7 cellular contexts compared by ENCODE assay signal in genomic region chr10:104327745-104328635, GRCh38. TPM values are rescaled to one million over a fixed set of nuclear protein-coding genes. Genes with fewer than 3 reads are reported as not detected.
A peak's percentile ranks its signal among the peaks of the same experiment; 100 is the strongest.
DNase-seq lines count a peak whose midpoint lies in the region; ATAC-seq and TF ChIP-seq lines count a peak whose summit lies in the region.

No MANE protein-coding gene starts in this region.

- no peaks in the 10 kb centered on the region for H3K27me3 ChIP-seq in HCT116 (ENCODE audit: insufficient read depth, low read length)
- no peaks in the 10 kb centered on the region for H3K27me3 ChIP-seq in naive thymus-derived CD4-positive, alpha-beta T cell (ENCODE audit: control insufficient read depth in 2 of 2, insufficient read depth in 2 of 2, low read length in 2 of 2)

- RAD21 ChIA-PET in HCT116 (lab: Charles Lee; ENCODE audit: low non-redundant PET in 1 of 2, low total read pairs in 2 of 2, uncharacterized antibody in 2 of 2, unreplicated experiment in 2 of 2): no interaction called here

- intact Hi-C loops in HCT116 (cut with micrococcal nuclease): no loop called here
- intact Hi-C loops in naive thymus-derived CD4-positive, alpha-beta T cell (cut with micrococcal nuclease): loop anchor here (2.0 to 5.0 kb wide), 4 partner anchors 19 to 411 kb away; partner anchors contain the start of genes GSTO2 (in 1 of the 2), SFR1 (in 1 of the 2) and STN1 (in 1 of the 2)

- no peaks in the 10 kb centered on the region for H3K36me3 ChIP-seq in HCT116 (ENCODE audit: control insufficient read depth in 1 of 2, insufficient read depth in 2 of 2, low read length in 2 of 2)
- H3K36me3 ChIP-seq in naive thymus-derived CD4-positive, alpha-beta T cell (ENCODE audit: control insufficient read depth in 2 of 3, insufficient read depth in 3 of 3, low read length in 3 of 3): no peaks in the 10 kb centered on the region

- H3K9me2 ChIP-seq in HCT116 (ENCODE audit: insufficient read depth): no peaks in the 10 kb centered on the region

- CTCF ChIA-PET in HCT116 (lab: Charles Lee): interaction anchor here (1.4 kb wide), 1 partner anchor 26 kb away, joined by 3 read pairs; the partner anchor contains the start of gene CFAP58
- CTCF ChIA-PET in naive thymus-derived CD4-positive, alpha-beta T cell (lab: Charles Lee): interaction anchor here (0.6 to 2.7 kb wide), 6 partner anchors 10 to 53 kb away, joined by 3 to 15 read pairs (median 8); partner anchors contain the start of gene ITPRIP

- ATAC-seq in HCT116 (no peak), HG03432 (IDR thresholded peaks at IDR 0.05; ENCODE audit: unreplicated experiment) (no peak)
- ATAC-seq in naive thymus-derived CD4-positive, alpha-beta T cell: no peak

- in situ Hi-C loops in GM13977 (cut with MboI; ENCODE audit: low pct_unique_long_range_greater_than_20kb, low sequenced_read_pairs, unreplicated experiment): no loop called here

- peak overlapping the region; percentile 87 for H3K27ac ChIP-seq in HCT116 (ENCODE audit: low read depth, low read length)
- H3K27ac ChIP-seq in naive thymus-derived CD4-positive, alpha-beta T cell (ENCODE audit: low read depth, low read length): peak overlapping the region; percentile 78

- peak overlapping the region; percentile 96 for H3K27ac Mint-ChIP-seq in endothelial cell (ENCODE audit: unreplicated experiment)
- H3K27ac Mint-ChIP-seq in naive thymus-derived CD4-positive, alpha-beta T cell: peak overlapping the region; percentile 87 to 97 (median 94)

- peak overlapping the region; percentile 21 to 51 for H3K4me3 ChIP-seq in HCT116 (replicated peaks in 1 of 2; ENCODE audit: low read depth in 1 of 2, low read length in 2 of 2)
- peak overlapping the region; percentile 51 for H3K4me3 ChIP-seq in naive thymus-derived CD4-positive, alpha-beta T cell (ENCODE audit: low read length)

- no peaks in the 10 kb centered on the region for H4K20me1 ChIP-seq in HCT116 (ENCODE audit: insufficient read depth)

- peaks cover 21% of the 10 kb centered on the region for H3K27me3 Mint-ChIP-seq in endothelial cell (ENCODE audit: unreplicated experiment)
- no peaks in the 10 kb centered on the region for H3K27me3 Mint-ChIP-seq in naive thymus-derived CD4-positive, alpha-beta T cell

- H3K36me3 Mint-ChIP-seq in endothelial cell (ENCODE audit: low read depth, unreplicated experiment): peaks cover 13% of the 10 kb centered on the region
- H3K36me3 Mint-ChIP-seq in naive thymus-derived CD4-positive, alpha-beta T cell: peaks cover 0 to 15% (median 4%) of the 10 kb centered on the region in 5 donors

- DNase-seq in HCT116 (ENCODE audit: low read depth, low spot score) (no peak), SW 1271 (lab: John Stamatoyannopoulos, UW) (peak; percentile 39 to 59), endothelial cell (ENCODE audit: low spot score) (peak; percentile 37), GM13977 (ENCODE audit: low spot score) (no peak), SHP77 (lab: John Stamatoyannopoulos, UW) (no peak)
- no peak for DNase-seq in naive thymus-derived CD4-positive, alpha-beta T cell

- TF ChIP-seq POLR2A in HCT116 (IDR thresholded peaks at IDR 0.05; ENCODE audit: borderline replicate concordance, extremely low read depth, insufficient read depth, insufficient read length): no peak

- H3K9ac ChIP-seq in HCT116 (ENCODE audit: low read length): peak overlapping the region; percentile 64

- peaks cover 73% of the 10 kb centered on the region for H3K79me2 ChIP-seq in HCT116 (ENCODE audit: insufficient read depth, low read length)

- TF ChIP-seq RAD21 in HCT116 (IDR thresholded peaks at IDR 0.05; ENCODE audit: low read depth): no peak

- TF ChIP-seq CTCF in HCT116 (IDR thresholded peaks at IDR 0.05 in 2 of 3, conservative IDR thresholded peaks at IDR 0.05 in 1 of 3; ENCODE audit: borderline replicate concordance in 1 of 3, insufficient read depth in 1 of 3, low read depth in 2 of 3, low read length in 2 of 3) (no peak), endothelial cell (IDR thresholded peaks at IDR 0.05; ENCODE audit: unreplicated experiment) (no peak), GM13977 (IDR thresholded peaks at IDR 0.05; ENCODE audit: extremely low read depth, insufficient read depth, missing control alignments) (no peak)

- peaks cover 57 to 58% of the 10 kb centered on the region in 2 experiments for H3K4me1 ChIP-seq in HCT116 (ENCODE audit: control insufficient read depth in 1 of 2, insufficient read depth in 2 of 2, low read length in 2 of 2)
- peaks cover 64 to 97% of the 10 kb centered on the region in 2 donors for H3K4me1 ChIP-seq in naive thymus-derived CD4-positive, alpha-beta T cell (ENCODE audit: control insufficient read depth in 2 of 2, insufficient read depth in 2 of 2, low read length in 2 of 2)

- peak overlapping the region; percentile 81 for H3K4me3 Mint-ChIP-seq in endothelial cell (ENCODE audit: unreplicated experiment)
- peak overlapping the region; percentile 76 to 93 (median 86) for H3K4me3 Mint-ChIP-seq in naive thymus-derived CD4-positive, alpha-beta T cell

- POLR2A ChIA-PET in HCT116 (lab: Charles Lee): interaction anchor here (0.7 kb wide), 1 partner anchor 68 kb away, joined by 3 read pairs; no protein-coding TSS in a partner anchor
- POLR2A ChIA-PET in naive thymus-derived CD4-positive, alpha-beta T cell (lab: Charles Lee): interaction anchor here (0.9 to 5.9 kb wide), 7 partner anchors 10 to 206 kb away, joined by 3 to 60 read pairs (median 3); partner anchors contain the start of genes ITPRIP and SFR1

- H3K4me1 Mint-ChIP-seq in endothelial cell (ENCODE audit: unreplicated experiment): peaks cover 78% of the 10 kb centered on the region
- H3K4me1 Mint-ChIP-seq in naive thymus-derived CD4-positive, alpha-beta T cell: peaks cover 79 to 100% (median 99%) of the 10 kb centered on the region in 7 donors

- H3K4me2 ChIP-seq in HCT116 (ENCODE audit: low read length): peak overlapping the region; percentile 85

- H3K9me3 Mint-ChIP-seq in endothelial cell (ENCODE audit: unreplicated experiment): no peaks in the 10 kb centered on the region
- peaks cover 0 to 4% (median 0%) of the 10 kb centered on the region in 11 donors for H3K9me3 Mint-ChIP-seq in naive thymus-derived CD4-positive, alpha-beta T cell

- BruUV-seq in HCT116 (replicated peaks; lab: Mats Ljungman, UMichigan): no TSS peak

- H2AFZ ChIP-seq in HCT116 (ENCODE audit: low read depth, low read length, poor library complexity, severe bottlenecking): no peak overlapping the region

- no peaks in the 10 kb centered on the region for H3K9me3 ChIP-seq in HCT116 (ENCODE audit: control insufficient read depth in 1 of 2, insufficient read depth in 1 of 2, low read depth in 1 of 2, low read length in 2 of 2)
- H3K9me3 ChIP-seq in naive thymus-derived CD4-positive, alpha-beta T cell (ENCODE audit: control insufficient read depth in 2 of 3, low read length in 3 of 3): no peaks in the 10 kb centered on the region

TF ChIP-seq in HCT116, 20 proteins besides CTCF, POLR2A, EP300 and RAD21:
- TF ChIP-seq SRF (IDR thresholded peaks at IDR 0.05; ENCODE audit: low read depth): no peak
- TF ChIP-seq, protein P1, sequence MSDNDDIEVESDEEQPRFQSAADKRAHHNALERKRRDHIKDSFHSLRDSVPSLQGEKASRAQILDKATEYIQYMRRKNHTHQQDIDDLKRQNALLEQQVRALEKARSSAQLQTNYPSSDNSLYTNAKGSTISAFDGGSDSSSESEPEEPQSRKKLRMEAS (IDR thresholded peaks at IDR 0.05): no peak
- TF ChIP-seq CBX3 (IDR thresholded peaks at IDR 0.05; ENCODE audit: low read depth): no peak
- no peak for TF ChIP-seq ZFX (IDR thresholded peaks at IDR 0.05)
- no peak for TF ChIP-seq SIN3A (IDR thresholded peaks at IDR 0.05; ENCODE audit: low read depth)

RNA-seq across cellular contexts. Expression of gene ITPRIP, which starts 10.3 kb away (rescaled TPM):
- total RNA-seq in HCT116 (2021; ENCODE audit: unreplicated experiment): 12.0 TPM
- 12.5 and 13.1 TPM in 2 replicates for polyA plus RNA-seq in HCT116 (2012)
- 16.3 TPM for total RNA-seq in endothelial cell (ENCODE audit: unreplicated experiment)
- 100 to 1,000 TPM in 1 of 5 experiments, 10 to 100 TPM in 4; 20.0 to 129 (median 27.8) TPM for total RNA-seq in naive thymus-derived CD4-positive, alpha-beta T cell
- 10 to 100 TPM; 17.8 to 18.0 TPM for polyA plus RNA-seq in naive thymus-derived CD4-positive, alpha-beta T cell

RNA-seq across cellular contexts. Expression of gene CFAP58, which starts 25.6 kb away (rescaled TPM):
- total RNA-seq in HCT116 (2021; ENCODE audit: unreplicated experiment) (0.91 TPM), endothelial cell (ENCODE audit: unreplicated experiment) (0.28 TPM)
- 0.42 and 0.92 TPM in 2 replicates for polyA plus RNA-seq in HCT116 (2012)
- under 1 TPM in 1 of 5 experiments, not detected in 4; 0.17 TPM for total RNA-seq in naive thymus-derived CD4-positive, alpha-beta T cell
- polyA plus RNA-seq in naive thymus-derived CD4-positive, alpha-beta T cell: not detected

RNA-seq across cellular contexts. Expression of gene GSTO2, which starts 59.0 kb away (rescaled TPM):
- total RNA-seq in HCT116 (2021; ENCODE audit: unreplicated experiment): 115 TPM
- polyA plus RNA-seq in HCT116 (2012): 104 and 131 TPM in 2 replicates
- total RNA-seq in endothelial cell (ENCODE audit: unreplicated experiment): 5.9 TPM
- 1 to 10 TPM; 1.1 to 2.5 (median 1.4) TPM for total RNA-seq in naive thymus-derived CD4-positive, alpha-beta T cell
- 1 to 10 TPM; 1.0 to 1.3 TPM for polyA plus RNA-seq in naive thymus-derived CD4-positive, alpha-beta T cell

Comparison
In these comparisons a context has a peak if more than half of its experiments do, and no peak if none do; other contexts are left out.
1. DNase-seq: peak in SW 1271 (2 of 2) and endothelial cell (single experiment); none in HCT116 (single experiment), naive thymus-derived CD4-positive, alpha-beta T cell (0 of 9), GM13977 (single experiment) and SHP77 (0 of 2).
2. RNA of gene GSTO2, which starts 59.0 kb away (total RNA-seq): 115 TPM in HCT116 (single experiment); 5.9 TPM in endothelial cell (single experiment) and 1.1 to 2.5 TPM in naive thymus-derived CD4-positive, alpha-beta T cell; every median in the first group is over 10 times any median in the second.